33 cellular contexts compared by ENCODE assay signal in the genomic region with DNA sequence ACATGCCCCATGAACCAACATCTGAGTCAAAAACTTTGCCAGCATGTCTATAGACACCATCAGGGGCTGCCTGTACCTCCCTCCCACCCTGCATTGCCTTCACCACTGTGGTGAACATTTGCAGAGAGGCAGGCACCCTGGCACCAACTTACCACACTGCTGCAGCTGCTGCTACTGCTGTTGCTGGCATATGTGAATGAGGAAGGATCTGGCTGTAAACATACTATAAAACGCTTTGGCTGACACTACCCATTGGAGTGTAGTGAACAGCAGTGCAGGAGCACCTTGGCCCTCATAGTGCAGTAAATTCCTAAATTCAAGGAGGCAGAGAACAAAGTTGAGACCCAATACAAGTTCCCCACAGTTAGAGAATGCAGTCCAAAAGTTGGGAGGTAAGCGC.
"Had no signal": no experiment of that assay in that cellular context is flagged by ENCODE, and none has a peak within 500 bp of the region (broad histone marks: within the 10 kb centered on the region; RNA-seq: fewer than 3 reads in every experiment).

No MANE protein-coding gene starts in this region.

- H3K27ac ChIP-seq: brain microvascular endothelial cell, SJCRH30, SK-N-MC had no signal

- H3K36me3 ChIP-seq: brain microvascular endothelial cell, SJCRH30 had no signal

- H3K27me3 ChIP-seq: brain microvascular endothelial cell, SJCRH30 had no signal

- H3K4me1 Mint-ChIP-seq: activated B cell treated with CpG ODN at 0.5 μM for 24 hours; activated naive CD8-positive, alpha-beta T cell treated with anti-CD3 and anti-CD28 coated beads for 36 hours; activated T-helper 17 cell treated with anti-CD3 and anti-CD28 coated beads, Interleukin-2, amount 50 U/mL, for 72 hours had no signal

- H3K27ac Mint-ChIP-seq: activated B cell treated with CpG ODN at 0.5 μM for 24 hours; activated CD4-positive, alpha-beta memory T cell treated with anti-CD3 and anti-CD28 coated beads for 36 hours; activated naive CD8-positive, alpha-beta T cell treated with anti-CD3 and anti-CD28 coated beads for 36 hours; activated T-helper 17 cell treated with anti-CD3 and anti-CD28 coated beads, Interleukin-2, amount 50 U/mL, for 72 hours; T-helper 1 cell treated with Interleukin-12 subunit alpha and Interleukin-12 subunit beta and Interleukin-4 antibody, amounts not matched to agents 30 μg/mL and 1 μg/mL, for 36 hours; T-helper 2 cell treated with Interferon-gamma antibody and Interleukin-4, amounts not matched to agents 5 μg/mL and 100 μg/mL, for 36 hours had no signal

- H3K4me3 Mint-ChIP-seq: activated B cell treated with CpG ODN at 0.5 μM for 24 hours; activated CD4-positive, alpha-beta memory T cell treated with anti-CD3 and anti-CD28 coated beads for 36 hours; activated naive CD8-positive, alpha-beta T cell treated with anti-CD3 and anti-CD28 coated beads for 36 hours; activated T-cell treated with anti-CD3 and anti-CD28 coated beads, Interleukin-2, amount 50 U/mL, for 4 hours; activated T-helper 17 cell treated with anti-CD3 and anti-CD28 coated beads, Interleukin-2, amount 50 U/mL, for 72 hours; T-helper 1 cell treated with Interleukin-12 subunit alpha and Interleukin-12 subunit beta and Interleukin-4 antibody, amounts not matched to agents 30 μg/mL and 1 μg/mL, for 36 hours; T-helper 2 cell treated with Interferon-gamma antibody and Interleukin-4, amounts not matched to agents 5 μg/mL and 100 μg/mL, for 36 hours had no signal

- H3K4me1 ChIP-seq: SJCRH30 had no signal

- H3K27me3 Mint-ChIP-seq: activated B cell treated with CpG ODN at 0.5 μM for 24 hours; activated CD4-positive, alpha-beta memory T cell treated with anti-CD3 and anti-CD28 coated beads for 36 hours; activated naive CD8-positive, alpha-beta T cell treated with anti-CD3 and anti-CD28 coated beads for 36 hours; activated T-helper 17 cell treated with anti-CD3 and anti-CD28 coated beads, Interleukin-2, amount 50 U/mL, for 72 hours had no signal

- ATAC-seq: activated T-cell treated with anti-CD3 and anti-CD28 coated beads, Interleukin-2, amount 50 U/mL, for 4 hours; activated T-helper 17 cell treated with anti-CD3 and anti-CD28 coated beads, Interleukin-2, amount 50 U/mL, for 72 hours; Panc1 had no signal

- H3K9me3 ChIP-seq: SJCRH30 had no signal

- H3K9me3 Mint-ChIP-seq: T-helper 2 cell treated with Interferon-gamma antibody and Interleukin-4, amounts not matched to agents 5 μg/mL and 100 μg/mL, for 36 hours had no signal

- DNase-seq: activated B cell treated with CpG ODN at 0.5 μM for 24 hours; activated CD4-positive, alpha-beta memory T cell treated with anti-CD3 and anti-CD28 coated beads for 36 hours; activated CD4-positive, alpha-beta T cell treated with anti-CD3 and anti-CD28 coated beads for 4 hours; activated CD4-positive, alpha-beta T cell treated with anti-CD3 and anti-CD28 coated beads, Interleukin-2, amount 50 U/mL, for 1 hour; activated CD4-positive, CD25-positive, alpha-beta regulatory T cell treated with anti-CD3 and anti-CD28 coated beads, Interleukin-2, amount 50 U/mL, for 72 hours; activated CD8-positive, alpha-beta memory T cell treated with anti-CD3 and anti-CD28 coated beads, Interleukin-2, amount 50 U/mL, for 4 hours; activated effector memory CD4-positive, alpha-beta T cell treated with anti-CD3 and anti-CD28 coated beads, Interleukin-2, amount 50 U/mL, for 16 hours; activated naive CD4-positive, alpha-beta T cell; activated naive CD4-positive, alpha-beta T cell treated with anti-CD3 and anti-CD28 coated beads, Interleukin-2, amount 50 U/mL, for 16 hours; activated naive CD8-positive, alpha-beta T cell treated with anti-CD3 and anti-CD28 coated beads for 36 hours; activated T-cell treated with anti-CD3 and anti-CD28 coated beads for 4 hours; activated T-cell treated with anti-CD3 and anti-CD28 coated beads, Interleukin-2, amount 50 U/mL, for 4 hours; amniotic stem cell; aorta; brain microvascular endothelial cell; central memory CD4-positive, alpha-beta T cell; Karpas-422; KBM-7; NCI-H1048; NCI-H1105 treated with DMSO at 0.1 percent for 48 hours; NCI-H1436; NCI-H1694; NCI-H1930; NCI-H2081 treated with DMSO at 0.1 percent for 48 hours; NCI-H226; NCI-H524 treated with DMSO at 0.1 percent for 48 hours; SHP77; SJCRH30 had no signal

- H3K4me3 ChIP-seq: SJCRH30, SK-N-MC had no signal
